2 cellular contexts compared by ENCODE assay signal in the genomic region with DNA sequence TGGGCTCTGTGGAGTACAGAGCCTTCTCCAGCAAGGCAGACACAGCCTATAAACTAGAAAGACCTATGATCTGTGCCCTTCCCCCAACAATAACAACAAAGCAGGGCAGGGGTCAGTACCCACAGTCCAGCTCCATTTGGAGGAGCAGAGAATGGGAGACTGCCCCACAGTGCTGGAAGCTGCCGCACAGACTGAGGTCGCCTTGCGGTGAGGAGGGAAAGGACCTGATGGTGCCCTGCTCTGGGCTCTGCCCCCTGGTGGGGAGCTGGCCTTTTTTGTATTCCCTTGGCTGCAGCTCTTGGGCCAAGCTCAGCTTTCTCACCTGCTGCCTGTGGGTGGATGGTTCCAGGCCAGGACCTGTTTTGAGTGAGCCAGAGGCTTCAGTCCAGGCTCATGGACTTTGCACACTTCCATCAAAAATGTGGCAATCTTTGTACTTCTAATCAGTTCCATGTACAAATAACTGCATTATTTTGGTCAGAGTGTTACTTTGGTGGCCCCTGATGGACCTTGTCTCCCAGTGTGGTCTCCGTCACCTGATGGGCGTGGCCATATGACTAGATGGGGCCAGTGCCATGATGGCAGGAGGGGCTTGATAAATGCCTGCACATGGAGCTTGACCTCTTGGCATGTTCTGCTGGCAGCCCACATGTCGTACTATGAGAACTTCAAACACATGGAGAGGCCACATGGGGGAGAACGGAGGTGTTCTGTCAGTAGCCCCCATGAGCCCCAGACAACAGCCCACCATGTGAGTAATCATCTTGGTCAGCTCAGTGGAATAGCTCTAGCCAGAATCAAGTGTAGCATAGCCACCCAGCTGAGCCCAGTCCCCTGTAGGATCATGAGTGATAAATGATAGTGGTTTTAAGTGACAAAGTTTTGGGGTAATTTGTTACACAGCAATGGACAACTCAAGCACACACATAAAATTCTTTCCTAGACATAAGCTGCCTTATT.
TF ChIP-seq lines count a peak whose summit lies in the region.

No MANE protein-coding gene starts in this region.

TF ChIP-seq in Ishikawa, 13 proteins besides CTCF, POLR2A, EP300 and RAD21:
- TF ChIP-seq, protein P1, sequence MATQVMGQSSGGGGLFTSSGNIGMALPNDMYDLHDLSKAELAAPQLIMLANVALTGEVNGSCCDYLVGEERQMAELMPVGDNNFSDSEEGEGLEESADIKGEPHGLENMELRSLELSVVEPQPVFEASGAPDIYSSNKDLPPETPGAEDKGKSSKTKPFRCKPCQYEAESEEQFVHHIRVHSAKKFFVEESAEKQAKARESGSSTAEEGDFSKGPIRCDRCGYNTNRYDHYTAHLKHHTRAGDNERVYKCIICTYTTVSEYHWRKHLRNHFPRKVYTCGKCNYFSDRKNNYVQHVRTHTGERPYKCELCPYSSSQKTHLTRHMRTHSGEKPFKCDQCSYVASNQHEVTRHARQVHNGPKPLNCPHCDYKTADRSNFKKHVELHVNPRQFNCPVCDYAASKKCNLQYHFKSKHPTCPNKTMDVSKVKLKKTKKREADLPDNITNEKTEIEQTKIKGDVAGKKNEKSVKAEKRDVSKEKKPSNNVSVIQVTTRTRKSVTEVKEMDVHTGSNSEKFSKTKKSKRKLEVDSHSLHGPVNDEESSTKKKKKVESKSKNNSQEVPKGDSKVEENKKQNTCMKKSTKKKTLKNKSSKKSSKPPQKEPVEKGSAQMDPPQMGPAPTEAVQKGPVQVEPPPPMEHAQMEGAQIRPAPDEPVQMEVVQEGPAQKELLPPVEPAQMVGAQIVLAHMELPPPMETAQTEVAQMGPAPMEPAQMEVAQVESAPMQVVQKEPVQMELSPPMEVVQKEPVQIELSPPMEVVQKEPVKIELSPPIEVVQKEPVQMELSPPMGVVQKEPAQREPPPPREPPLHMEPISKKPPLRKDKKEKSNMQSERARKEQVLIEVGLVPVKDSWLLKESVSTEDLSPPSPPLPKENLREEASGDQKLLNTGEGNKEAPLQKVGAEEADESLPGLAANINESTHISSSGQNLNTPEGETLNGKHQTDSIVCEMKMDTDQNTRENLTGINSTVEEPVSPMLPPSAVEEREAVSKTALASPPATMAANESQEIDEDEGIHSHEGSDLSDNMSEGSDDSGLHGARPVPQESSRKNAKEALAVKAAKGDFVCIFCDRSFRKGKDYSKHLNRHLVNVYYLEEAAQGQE (IDR thresholded peaks at IDR 0.05; ENCODE audit: low read depth), result no peak
- TF ChIP-seq, protein P2, sequence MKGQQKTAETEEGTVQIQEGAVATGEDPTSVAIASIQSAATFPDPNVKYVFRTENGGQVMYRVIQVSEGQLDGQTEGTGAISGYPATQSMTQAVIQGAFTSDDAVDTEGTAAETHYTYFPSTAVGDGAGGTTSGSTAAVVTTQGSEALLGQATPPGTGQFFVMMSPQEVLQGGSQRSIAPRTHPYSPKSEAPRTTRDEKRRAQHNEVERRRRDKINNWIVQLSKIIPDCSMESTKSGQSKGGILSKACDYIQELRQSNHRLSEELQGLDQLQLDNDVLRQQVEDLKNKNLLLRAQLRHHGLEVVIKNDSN (IDR thresholded peaks at IDR 0.05), result no peak
- no peak for TF ChIP-seq FOXM1 (IDR thresholded peaks at IDR 0.05; ENCODE audit: borderline replicate concordance, low read depth)
- no peak for TF ChIP-seq CEBPB (IDR thresholded peaks at IDR 0.05)
- TF ChIP-seq ZBTB7A (IDR thresholded peaks at IDR 0.05; ENCODE audit: low read depth), result no peak
- TF ChIP-seq EGR1 (IDR thresholded peaks at IDR 0.05), result no peak
- no peak for TF ChIP-seq TAF1 (IDR thresholded peaks at IDR 0.05; ENCODE audit: low read depth)
- no peak for TF ChIP-seq NFIC (IDR thresholded peaks at IDR 0.05)
- no peak for TF ChIP-seq TEAD4 (IDR thresholded peaks at IDR 0.05)
- no peak for TF ChIP-seq YY1 (IDR thresholded peaks at IDR 0.05; ENCODE audit: low read depth)
- TF ChIP-seq TCF12 (IDR thresholded peaks at IDR 0.05; ENCODE audit: low read depth), result no peak
- TF ChIP-seq, protein P3, sequence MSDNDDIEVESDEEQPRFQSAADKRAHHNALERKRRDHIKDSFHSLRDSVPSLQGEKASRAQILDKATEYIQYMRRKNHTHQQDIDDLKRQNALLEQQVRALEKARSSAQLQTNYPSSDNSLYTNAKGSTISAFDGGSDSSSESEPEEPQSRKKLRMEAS (IDR thresholded peaks at IDR 0.05), result no peak
- no peak for TF ChIP-seq CREB1 (IDR thresholded peaks at IDR 0.05; ENCODE audit: low read depth)

TF ChIP-seq in liver, 16 proteins besides CTCF, POLR2A, EP300 and RAD21 (continued from another document):
- TF ChIP-seq, protein P1 (IDR thresholded peaks at IDR 0.05), result peak; percentile 93
- TF ChIP-seq, protein P3 (IDR thresholded peaks at IDR 0.05), result peak; percentile 95
- TF ChIP-seq SP1 (IDR thresholded peaks at IDR 0.05), result peak; percentile 100
- TF ChIP-seq, protein P4, sequence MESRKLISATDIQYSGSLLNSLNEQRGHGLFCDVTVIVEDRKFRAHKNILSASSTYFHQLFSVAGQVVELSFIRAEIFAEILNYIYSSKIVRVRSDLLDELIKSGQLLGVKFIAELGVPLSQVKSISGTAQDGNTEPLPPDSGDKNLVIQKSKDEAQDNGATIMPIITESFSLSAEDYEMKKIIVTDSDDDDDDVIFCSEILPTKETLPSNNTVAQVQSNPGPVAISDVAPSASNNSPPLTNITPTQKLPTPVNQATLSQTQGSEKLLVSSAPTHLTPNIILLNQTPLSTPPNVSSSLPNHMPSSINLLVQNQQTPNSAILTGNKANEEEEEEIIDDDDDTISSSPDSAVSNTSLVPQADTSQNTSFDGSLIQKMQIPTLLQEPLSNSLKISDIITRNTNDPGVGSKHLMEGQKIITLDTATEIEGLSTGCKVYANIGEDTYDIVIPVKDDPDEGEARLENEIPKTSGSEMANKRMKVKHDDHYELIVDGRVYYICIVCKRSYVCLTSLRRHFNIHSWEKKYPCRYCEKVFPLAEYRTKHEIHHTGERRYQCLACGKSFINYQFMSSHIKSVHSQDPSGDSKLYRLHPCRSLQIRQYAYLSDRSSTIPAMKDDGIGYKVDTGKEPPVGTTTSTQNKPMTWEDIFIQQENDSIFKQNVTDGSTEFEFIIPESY (IDR thresholded peaks at IDR 0.05), result peak; percentile 96
